ENCODE assay signal across 8 cellular contexts in the genomic region with DNA sequence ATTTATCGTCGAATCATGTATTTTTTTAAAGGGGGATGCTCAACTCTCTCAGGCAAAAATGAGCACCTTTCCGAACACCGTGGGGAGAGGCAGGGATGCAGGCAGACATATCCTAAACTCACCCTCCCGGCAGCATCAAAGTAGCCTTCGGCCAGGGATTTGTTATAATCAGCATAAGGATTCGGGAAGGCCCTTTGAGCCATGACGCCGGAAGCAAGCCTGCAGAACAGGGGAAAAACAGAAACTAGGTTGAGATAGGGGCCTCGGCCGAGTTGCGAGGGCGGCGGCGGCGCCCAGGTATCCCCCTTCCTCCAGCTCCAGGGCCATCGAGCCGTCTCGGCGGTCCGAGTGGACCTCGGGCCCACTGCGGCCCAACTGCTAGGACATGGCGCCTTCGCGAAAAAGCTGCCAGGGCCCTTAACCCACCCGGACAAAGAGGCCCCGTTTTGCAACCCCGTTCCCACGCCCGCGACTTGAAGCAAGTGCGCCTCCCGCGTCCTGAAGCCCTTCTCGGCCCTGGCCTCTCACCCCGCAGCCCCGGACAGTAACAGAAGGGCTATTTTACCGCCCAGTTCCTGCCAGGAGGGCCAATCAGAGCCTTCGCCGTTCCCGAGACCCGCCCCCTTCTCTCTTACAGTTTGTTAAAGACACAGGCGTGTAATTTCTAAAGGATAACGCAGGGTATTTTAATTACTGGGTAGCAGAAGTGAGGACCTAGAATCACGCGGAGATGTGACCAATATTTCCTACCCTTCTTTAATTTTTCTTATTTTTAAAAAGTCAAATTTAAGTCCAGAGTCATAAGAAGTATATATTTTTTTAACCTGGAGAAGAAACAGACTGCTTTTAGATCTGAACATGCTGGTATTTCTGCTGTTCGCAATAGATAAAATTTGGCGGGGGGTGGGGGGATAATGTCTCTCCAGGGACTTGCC. TPM values are rescaled to one million over a fixed set of nuclear protein-coding genes. Genes with fewer than 3 reads are reported as not detected.
A peak's percentile ranks its signal among the peaks of the same experiment; 100 is the strongest.
DNase-seq lines count a peak whose midpoint lies in the region; ATAC-seq and TF ChIP-seq lines count a peak whose summit lies in the region.

A gene with protein sequence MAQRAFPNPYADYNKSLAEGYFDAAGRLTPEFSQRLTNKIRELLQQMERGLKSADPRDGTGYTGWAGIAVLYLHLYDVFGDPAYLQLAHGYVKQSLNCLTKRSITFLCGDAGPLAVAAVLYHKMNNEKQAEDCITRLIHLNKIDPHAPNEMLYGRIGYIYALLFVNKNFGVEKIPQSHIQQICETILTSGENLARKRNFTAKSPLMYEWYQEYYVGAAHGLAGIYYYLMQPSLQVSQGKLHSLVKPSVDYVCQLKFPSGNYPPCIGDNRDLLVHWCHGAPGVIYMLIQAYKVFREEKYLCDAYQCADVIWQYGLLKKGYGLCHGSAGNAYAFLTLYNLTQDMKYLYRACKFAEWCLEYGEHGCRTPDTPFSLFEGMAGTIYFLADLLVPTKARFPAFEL (minus strand): TSS at position 566 of the 935 bp plus-strand sequence. CDS start 363 bp downstream, at position 203.

- H3K27me3 ChIP-seq in mucosa of rectum (ENCODE audit: control insufficient read depth in 2 of 2, insufficient read depth in 2 of 2, low read length in 2 of 2): no peaks in the 10 kb centered on the region

- H3K36me3 Mint-ChIP-seq in IgD-negative memory B cell: peaks cover 7% of the 10 kb centered on the region
- H3K36me3 Mint-ChIP-seq in activated T-cell treated with anti-CD3 and anti-CD28 coated beads, Interleukin-2, amount 50 U/mL, for 24 hours (ENCODE audit: low read depth): peaks cover 39% of the 10 kb centered on the region

- H3K9ac ChIP-seq in mucosa of rectum (ENCODE audit: low read depth in 1 of 2, low read length in 2 of 2): peak within 1 kb of the TSS; percentile 81 to 87

- TF ChIP-seq POLR2A in erythroblast (IDR thresholded peaks at IDR 0.05; ENCODE audit: low read length): peak; percentile 80

- no peaks in the 10 kb centered on the region for H3K9me3 Mint-ChIP-seq in IgD-negative memory B cell
- no peaks in the 10 kb centered on the region for H3K9me3 Mint-ChIP-seq in activated T-cell treated with anti-CD3 and anti-CD28 coated beads, Interleukin-2, amount 50 U/mL, for 24 hours

- H3K4me1 ChIP-seq in mucosa of rectum (ENCODE audit: control insufficient read depth in 2 of 2, insufficient read depth in 2 of 2, low read length in 2 of 2): no peaks in the 10 kb centered on the region

- peaks cover 25 to 48% (median 31%) of the 10 kb centered on the region in 3 donors for H3K4me1 Mint-ChIP-seq in IgD-negative memory B cell
- H3K4me1 Mint-ChIP-seq in activated T-cell treated with anti-CD3 and anti-CD28 coated beads, Interleukin-2, amount 50 U/mL, for 24 hours (ENCODE audit: low read depth): peaks cover 58% of the 10 kb centered on the region

- H3K4me3 Mint-ChIP-seq in IgD-negative memory B cell: peak within 1 kb of the TSS; percentile 96 to 100 (median 98)
- peak within 1 kb of the TSS; percentile 96 for H3K4me3 Mint-ChIP-seq in activated T-cell treated with anti-CD3 and anti-CD28 coated beads, Interleukin-2, amount 50 U/mL, for 24 hours

- peak; percentile 100 for ATAC-seq in GM21529 (IDR thresholded peaks at IDR 0.05; ENCODE audit: unreplicated experiment)

- peaks cover 4 to 5% of the 10 kb centered on the region in 2 donors for H3K36me3 ChIP-seq in mucosa of rectum (ENCODE audit: control insufficient read depth in 2 of 2, insufficient read depth in 2 of 2, low read length in 2 of 2)

- DNase-seq in DMS114 treated with DMSO at 0.1 percent for 48 hours (lab: John Stamatoyannopoulos, UW; ENCODE audit: unreplicated experiment) (peak; percentile 82), erythroblast (lab: John Stamatoyannopoulos, UW) (peak; percentile 92 to 93)
- DNase-seq in activated T-cell treated with anti-CD3 and anti-CD28 coated beads, Interleukin-2, amount 50 U/mL, for 24 hours: peak; percentile 85
- peak; percentile 86 for DNase-seq in stimulated activated CD8-positive, alpha-beta memory T cell treated with anti-CD3 and anti-CD28 coated beads, Interleukin-4, amount 100 ng/mL, for 48 hours

- no peaks in the 10 kb centered on the region for H3K9me3 ChIP-seq in mucosa of rectum (ENCODE audit: control insufficient read depth in 2 of 2, low read length in 2 of 2)

- H3K27ac Mint-ChIP-seq in IgD-negative memory B cell: peak within 1 kb of the TSS; percentile 64 to 96 (median 82)
- peak within 1 kb of the TSS; percentile 97 for H3K27ac Mint-ChIP-seq in activated T-cell treated with anti-CD3 and anti-CD28 coated beads, Interleukin-2, amount 50 U/mL, for 24 hours

- peak within 1 kb of the TSS; percentile 61 for H3K27ac ChIP-seq in mucosa of rectum (ENCODE audit: low read depth in 2 of 2, low read length in 2 of 2)

- H3K4me3 ChIP-seq in mucosa of rectum (ENCODE audit: low read length in 2 of 2): peak within 1 kb of the TSS; percentile 82 to 94

- H3K27me3 Mint-ChIP-seq in IgD-negative memory B cell: no peaks in the 10 kb centered on the region
- no peaks in the 10 kb centered on the region for H3K27me3 Mint-ChIP-seq in activated T-cell treated with anti-CD3 and anti-CD28 coated beads, Interleukin-2, amount 50 U/mL, for 24 hours

TF ChIP-seq in PFSK-1, 5 proteins besides CTCF, POLR2A, EP300 and RAD21:
- TF ChIP-seq, protein P1, sequence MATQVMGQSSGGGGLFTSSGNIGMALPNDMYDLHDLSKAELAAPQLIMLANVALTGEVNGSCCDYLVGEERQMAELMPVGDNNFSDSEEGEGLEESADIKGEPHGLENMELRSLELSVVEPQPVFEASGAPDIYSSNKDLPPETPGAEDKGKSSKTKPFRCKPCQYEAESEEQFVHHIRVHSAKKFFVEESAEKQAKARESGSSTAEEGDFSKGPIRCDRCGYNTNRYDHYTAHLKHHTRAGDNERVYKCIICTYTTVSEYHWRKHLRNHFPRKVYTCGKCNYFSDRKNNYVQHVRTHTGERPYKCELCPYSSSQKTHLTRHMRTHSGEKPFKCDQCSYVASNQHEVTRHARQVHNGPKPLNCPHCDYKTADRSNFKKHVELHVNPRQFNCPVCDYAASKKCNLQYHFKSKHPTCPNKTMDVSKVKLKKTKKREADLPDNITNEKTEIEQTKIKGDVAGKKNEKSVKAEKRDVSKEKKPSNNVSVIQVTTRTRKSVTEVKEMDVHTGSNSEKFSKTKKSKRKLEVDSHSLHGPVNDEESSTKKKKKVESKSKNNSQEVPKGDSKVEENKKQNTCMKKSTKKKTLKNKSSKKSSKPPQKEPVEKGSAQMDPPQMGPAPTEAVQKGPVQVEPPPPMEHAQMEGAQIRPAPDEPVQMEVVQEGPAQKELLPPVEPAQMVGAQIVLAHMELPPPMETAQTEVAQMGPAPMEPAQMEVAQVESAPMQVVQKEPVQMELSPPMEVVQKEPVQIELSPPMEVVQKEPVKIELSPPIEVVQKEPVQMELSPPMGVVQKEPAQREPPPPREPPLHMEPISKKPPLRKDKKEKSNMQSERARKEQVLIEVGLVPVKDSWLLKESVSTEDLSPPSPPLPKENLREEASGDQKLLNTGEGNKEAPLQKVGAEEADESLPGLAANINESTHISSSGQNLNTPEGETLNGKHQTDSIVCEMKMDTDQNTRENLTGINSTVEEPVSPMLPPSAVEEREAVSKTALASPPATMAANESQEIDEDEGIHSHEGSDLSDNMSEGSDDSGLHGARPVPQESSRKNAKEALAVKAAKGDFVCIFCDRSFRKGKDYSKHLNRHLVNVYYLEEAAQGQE (IDR thresholded peaks at IDR 0.05; ENCODE audit: insufficient read depth in 1 of 2, low read depth in 2 of 2, low read length in 2 of 2): no peak
- TF ChIP-seq SIN3A (IDR thresholded peaks at IDR 0.05; ENCODE audit: borderline replicate concordance, insufficient read depth, low read length) (no peak), POLR2AphosphoS5 (IDR thresholded peaks at IDR 0.05; ENCODE audit: low read depth, low read length) (peak; percentile 76)

RNA-seq across cellular contexts. Expression of the gene that starts here (rescaled TPM):
- polyA plus RNA-seq in IgD-negative memory B cell: 16.5 TPM
- 5.3 TPM for polyA plus RNA-seq in PFSK-1 (2012; ENCODE audit: insufficient read length, low read depth)

Comparison
In these comparisons a context has a peak if more than half of its experiments do, and no peak if none do; other contexts are left out.
1. Peak in every context shown above with its lines: DNase-seq, ATAC-seq, H3K4me3 ChIP-seq and H3K27ac ChIP-seq.